In genomic region chr17:3827124-3827773, GRCh38 we compare ENCODE assay signal across 1 cellular context.
TF ChIP-seq lines count a peak whose summit lies in the region.

No MANE protein-coding gene starts in this region.

TF ChIP-seq in WTC11, 78 proteins besides CTCF, POLR2A, EP300 and RAD21 (continued from another document):
- TF ChIP-seq ARID4B (CRISPR knock-in tag; IDR thresholded peaks at IDR 0.05; ENCODE audit: borderline replicate concordance) (no peak), KAT7 (CRISPR knock-in tag; IDR thresholded peaks at IDR 0.05; ENCODE audit: borderline replicate concordance) (no peak), ELF4 (CRISPR knock-in tag; IDR thresholded peaks at IDR 0.05; ENCODE audit: low read depth) (no peak), IRF2 (CRISPR knock-in tag; IDR thresholded peaks at IDR 0.05; ENCODE audit: borderline replicate concordance, low read depth) (no peak), MAX (CRISPR knock-in tag; IDR thresholded peaks at IDR 0.05) (no peak), SMAD3 (CRISPR knock-in tag; IDR thresholded peaks at IDR 0.05; ENCODE audit: borderline replicate concordance) (no peak), ZNF263 (CRISPR knock-in tag; IDR thresholded peaks at IDR 0.05; ENCODE audit: low read depth) (no peak), GTF2I (CRISPR knock-in tag; conservative IDR thresholded peaks at IDR 0.05) (no peak), SOX15 (CRISPR knock-in tag; IDR thresholded peaks at IDR 0.05) (no peak), CREB1 (CRISPR knock-in tag; IDR thresholded peaks at IDR 0.05) (no peak)
